ENCODE assay signal across 26 cellular contexts in the genomic region with DNA sequence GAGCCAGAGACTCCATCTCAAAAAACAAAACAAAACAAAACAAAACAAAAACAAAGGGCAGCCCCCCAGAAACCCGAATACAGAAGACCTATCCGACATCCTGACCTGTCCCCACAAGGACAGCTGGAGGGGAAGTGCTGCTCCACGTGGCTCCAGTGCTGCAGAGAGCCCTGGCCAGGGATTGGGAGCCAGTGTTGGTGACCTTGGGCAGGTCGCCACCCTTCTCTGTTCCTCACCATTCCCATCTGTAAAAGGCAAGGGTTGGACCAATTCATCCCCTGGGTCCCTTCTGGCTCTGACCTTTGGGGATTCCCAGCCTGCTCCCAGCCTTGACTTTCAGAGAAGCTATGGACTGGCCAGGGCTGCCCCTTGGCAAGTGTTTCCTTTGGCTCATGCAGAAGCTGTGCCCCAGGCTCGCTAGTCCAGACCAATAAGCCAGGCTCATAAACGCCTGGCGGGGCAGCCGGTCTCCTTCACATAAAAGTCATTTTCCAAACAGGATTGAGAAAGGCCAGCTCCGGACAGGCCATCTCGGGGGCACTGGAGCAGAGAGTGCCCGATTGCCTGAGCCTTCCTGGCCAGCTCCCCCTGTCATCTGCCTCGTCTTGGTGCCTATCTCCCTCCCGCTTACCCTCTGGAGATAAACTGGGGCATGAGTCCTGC. TPM values are rescaled to one million over a fixed set of nuclear protein-coding genes. Genes with fewer than 3 reads are reported as not detected.
"Had no signal": no experiment of that assay in that cellular context is flagged by ENCODE, and none has a peak within 500 bp of the region (broad histone marks: within the 10 kb centered on the region; RNA-seq: fewer than 3 reads in every experiment).

No MANE protein-coding gene starts in this region.

- H2AFZ ChIP-seq: hepatocyte had no signal

- H3K36me3 ChIP-seq: cardiac muscle cell, sigmoid colon, thoracic aorta, upper lobe of right lung had no signal

- DNase-seq: activated B cell treated with CpG ODN at 0.5 μM for 24 hours; activated CD4-positive, alpha-beta T cell treated with anti-CD3 and anti-CD28 coated beads for 36 hours; activated CD4-positive, alpha-beta T cell treated with anti-CD3 and anti-CD28 coated beads, Interleukin-2, amount 50 U/mL, for 48 hours; activated effector memory CD4-positive, alpha-beta T cell treated with Interleukin-2 at 50 U/mL for 16 hours; activated naive CD4-positive, alpha-beta T cell treated with anti-CD3 and anti-CD28 coated beads, Interleukin-2, amount 50 U/mL, for 16 hours; activated naive CD8-positive, alpha-beta T cell treated with anti-CD3 and anti-CD28 coated beads, Interleukin-2, amount 50 U/mL, for 24 hours; activated T-cell treated with anti-CD3 and anti-CD28 coated beads, Interleukin-2, amount 50 U/mL, for 72 hours; effector CD8-positive, alpha-beta T cell; glutamatergic neuron; left cardiac atrium; mesendoderm; naive B cell; occipital lobe; sigmoid colon; stimulated activated CD4-positive, alpha-beta T cell treated with anti-CD3 and anti-CD28 coated beads, Interleukin-2, amount 100 ng/mL, for 48 hours; stimulated activated naive B cell treated with anti-CD40 and anti-IgM and Interleukin-4, amounts not matched to agents 10 μg/mL and 1 μg/mL and 100 μg/mL, for 72 hours; T1000; upper lobe of right lung had no signal

- H3K27ac ChIP-seq: cardiac muscle cell, hepatocyte, sigmoid colon, thoracic aorta, upper lobe of right lung had no signal

- H3K79me2 ChIP-seq: hepatocyte had no signal

- H3K4me2 ChIP-seq: hepatocyte, smooth muscle cell had no signal

- H3K27me3 ChIP-seq: cardiac muscle cell, hepatocyte had no signal

- H3K4me3 ChIP-seq: cardiac muscle cell, hepatocyte, sigmoid colon, smooth muscle cell, thoracic aorta, upper lobe of right lung had no signal

- H3K9me3 ChIP-seq: sigmoid colon, thoracic aorta, upper lobe of right lung had no signal

- H3K4me1 ChIP-seq: sigmoid colon, upper lobe of right lung had no signal

- ATAC-seq: activated CD4-positive, alpha-beta T cell treated with anti-CD3 and anti-CD28 coated beads for 36 hours; activated naive CD8-positive, alpha-beta T cell treated with anti-CD3 and anti-CD28 coated beads, Interleukin-2, amount 50 U/mL, for 24 hours; activated T-cell treated with anti-CD3 and anti-CD28 coated beads, Interleukin-2, amount 50 U/mL, for 72 hours; stimulated activated naive B cell treated with anti-CD40 and anti-IgM and Interleukin-4, amounts not matched to agents 10 μg/mL and 1 μg/mL and 100 μg/mL, for 72 hours had no signal

RNA-seq across cellular contexts. Expression of gene PADI1, which starts 20.0 kb away (rescaled TPM):
- total RNA-seq: activated B cell treated with CpG ODN at 0.5 μM for 24 hours; activated CD4-positive, alpha-beta T cell treated with anti-CD3 and anti-CD28 coated beads for 36 hours; activated CD8-positive, alpha-beta memory T cell treated with anti-CD3 and anti-CD28 coated beads for 36 hours; activated T-cell treated with anti-CD3 and anti-CD28 coated beads, Interleukin-2, amount 50 U/mL, for 72 hours; frontal cortex; hepatocyte; left cardiac atrium; mucosa of gallbladder; occipital lobe; sigmoid colon; T-helper 1 cell treated with Interleukin-12 subunit alpha and Interleukin-12 subunit beta and Interleukin-4 antibody, amounts not matched to agents 30 ng/mL and 1 ng/mL, for 36 hours; upper lobe of right lung had no signal
- polyA plus RNA-seq: hepatocyte, smooth muscle cell had no signal
